ENCODE assay signal across 8 cellular contexts in the genomic region with DNA sequence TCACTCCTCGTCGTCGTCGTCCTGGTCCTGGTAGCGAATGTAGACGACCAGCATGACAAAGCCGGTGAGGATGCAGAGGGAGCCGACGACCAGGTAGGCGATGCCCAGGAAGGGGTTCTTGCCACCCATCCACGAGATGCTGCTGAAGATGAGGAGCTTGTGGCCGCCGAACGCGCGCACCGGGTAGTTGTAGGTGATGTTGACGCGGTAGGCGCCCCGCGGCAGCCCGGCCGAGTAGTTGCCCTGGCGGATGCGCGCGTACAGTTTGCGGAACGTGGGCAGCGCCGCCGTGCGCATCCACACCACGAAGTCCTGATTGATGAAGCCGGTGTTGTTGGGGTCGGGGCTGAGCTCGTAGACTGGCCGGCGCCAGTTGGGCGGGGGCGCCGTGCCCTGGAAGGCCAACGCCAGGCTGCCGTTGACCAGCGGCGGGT. TPM values are rescaled to one million over a fixed set of nuclear protein-coding genes. Genes with fewer than 3 reads are reported as not detected.
DNase-seq lines count a peak whose midpoint lies in the region; TF ChIP-seq lines count a peak whose summit lies in the region.

No MANE protein-coding gene starts in this region.

- 26 to 31% methylated on average over 15 to 38 of the region's 47 CpGs for WGBS in lower leg skin, 2 donors

- peak overlapping the region; percentile 75 for H3K4me3 ChIP-seq in lower leg skin (ENCODE audit: low read depth, poor library complexity, severe bottlenecking)

- no peak for TF ChIP-seq CTCF in lower leg skin (IDR thresholded peaks at IDR 0.05)

- no peak for TF ChIP-seq POLR2A in lower leg skin (IDR thresholded peaks at IDR 0.05)

- DNase-seq in NCI-H1105 treated with DMSO at 0.1 percent for 48 hours (lab: John Stamatoyannopoulos, UW) (peak; percentile 66), NCI-H1105 (lab: John Stamatoyannopoulos, UW) (no peak), astrocyte of the hippocampus (ENCODE audit: low read depth, low spot score) (peak; percentile 15), lower leg skin (ENCODE audit: low spot score in 2 of 2) (peak in 1 of 2 donors; percentile 90), dedifferentiated amniotic fluid mesenchymal stem cell (ENCODE audit: extremely low spot score) (no peak), NOMO-1 (lab: John Stamatoyannopoulos, UW; ENCODE audit: unreplicated experiment in 2 of 2) (no peak), NCI-H524 treated with DMSO at 0.1 percent for 48 hours (lab: John Stamatoyannopoulos, UW) (no peak)
- peak; percentile 55 for DNase-seq in stimulated activated CD8-positive, alpha-beta memory T cell treated with anti-CD3 and anti-CD28 coated beads, Interleukin-4, amount 100 ng/mL, for 48 hours

- intact Hi-C loops in lower leg skin (cut with DNase I; ENCODE audit: low total_unique reads), result no loop called here

RNA-seq across cellular contexts. Expression of gene TMEM30B, which starts 1.0 kb away (rescaled TPM):
- total RNA-seq in lower leg skin, result 10 to 100 TPM; 25.1 to 43.6 (median 34.8) TPM

RNA-seq across cellular contexts. Expression of gene PRKCH, which starts 41.3 kb away (rescaled TPM):
- total RNA-seq in lower leg skin, result 100 to 1,000 TPM in 1 of 4 donors, 10 to 100 TPM in 3; 57.3 to 103 (median 66.7) TPM

Comparison
In these comparisons a context has a peak if more than half of its experiments do, and no peak if none do; other contexts are left out.
1. DNase-seq: peak in NCI-H1105 treated with DMSO at 0.1 percent for 48 hours (single experiment), astrocyte of the hippocampus (single experiment) and stimulated activated CD8-positive, alpha-beta memory T cell treated with anti-CD3 and anti-CD28 coated beads, Interleukin-4, amount 100 ng/mL, for 48 hours (single experiment); none in NCI-H1105 (single experiment), dedifferentiated amniotic fluid mesenchymal stem cell (single experiment), NOMO-1 (0 of 2) and NCI-H524 treated with DMSO at 0.1 percent for 48 hours (single experiment).